Comparison of ENCODE assay signal across 15 cellular contexts in the genomic region with DNA sequence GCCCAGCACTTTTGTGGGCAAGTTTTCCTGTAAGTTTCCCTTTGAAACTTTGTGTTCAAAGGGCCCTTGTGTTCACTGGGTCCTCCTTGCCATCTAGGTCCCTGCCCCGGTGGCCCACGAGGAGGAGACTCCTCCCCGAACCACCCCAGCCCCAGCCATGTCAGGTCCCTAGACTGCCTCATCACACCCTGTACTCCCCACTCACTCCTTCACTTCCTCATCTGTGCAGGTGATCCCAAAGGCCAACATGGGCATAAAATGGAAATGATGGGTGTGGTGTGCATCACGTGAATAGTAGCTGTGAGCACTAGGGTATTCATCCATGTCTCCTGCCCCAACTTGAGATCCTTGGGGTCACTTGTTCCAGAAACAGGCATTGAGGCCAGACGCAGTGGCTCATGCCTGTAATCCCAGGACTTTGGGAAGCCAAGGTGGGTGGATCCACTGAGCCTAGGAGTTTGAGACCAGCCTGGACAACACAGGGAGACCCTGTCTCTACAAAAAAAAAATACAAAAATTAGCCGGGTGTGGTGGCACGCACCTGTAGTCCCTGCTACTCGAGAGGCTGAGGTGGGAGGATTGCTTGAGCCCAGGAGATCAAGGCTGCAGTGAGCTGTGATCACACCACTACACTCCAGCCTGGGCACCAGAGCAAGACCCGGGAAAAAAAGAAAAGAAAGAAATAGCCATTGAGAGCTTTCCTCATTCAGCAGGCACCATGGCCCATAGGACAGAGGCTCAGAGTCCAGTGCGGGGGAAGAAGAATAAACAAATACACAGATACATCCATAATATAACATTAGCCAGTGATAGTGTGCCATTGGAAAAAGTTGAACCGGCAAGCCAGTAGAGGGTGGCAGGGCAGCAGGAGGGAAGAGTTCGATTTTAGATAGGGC.
DNase-seq lines count a peak whose midpoint lies in the region; ATAC-seq and TF ChIP-seq lines count a peak whose summit lies in the region.
"Had no signal": no experiment of that assay in that cellular context is flagged by ENCODE, and none has a peak within 500 bp of the region (broad histone marks: within the 10 kb centered on the region; RNA-seq: fewer than 3 reads in every experiment).

No MANE protein-coding gene starts in this region.

- peak overlapping the region; percentile 71 for H3K27ac ChIP-seq in VCaP
- peak overlapping the region; percentile 66 to 84 (median 74) for H3K27ac ChIP-seq in transverse colon
- H3K27ac ChIP-seq: KMS-11 had no signal

- TF ChIP-seq EP300 in transverse colon (IDR thresholded peaks at IDR 0.05; ENCODE audit: low read depth) = no peak

- DNase-seq in left colon (peak; percentile 40 to 54), mucosa of descending colon (peak; percentile 56 to 80 (median 59)), transverse colon (peak; percentile 52), NCI-H446 treated with DMSO at 0.1 percent for 48 hours (lab: John Stamatoyannopoulos, UW) (no peak)
- DNase-seq: DMS 273 treated with DMSO at 0.1 percent for 48 hours, GDM1, NCI-H524 had no signal

- TF ChIP-seq POLR2A in transverse colon (IDR thresholded peaks at IDR 0.05) = peak; percentile 38

- H3K27me3 ChIP-seq in transverse colon = no peaks in the 10 kb centered on the region
- H3K27me3 ChIP-seq: BE2C had no signal

- TF ChIP-seq CTCF in VCaP (conservative IDR thresholded peaks at IDR 0.05) = no peak
- TF ChIP-seq CTCF in mucosa of descending colon (IDR thresholded peaks at IDR 0.05) = no peak
- no peak for TF ChIP-seq CTCF in transverse colon (IDR thresholded peaks at IDR 0.05)

- H3K9me3 ChIP-seq in mucosa of descending colon = no peaks in the 10 kb centered on the region
- no peaks in the 10 kb centered on the region for H3K9me3 ChIP-seq in transverse colon
- H3K9me3 ChIP-seq: BE2C had no signal

- in situ Hi-C loops in transverse colon (cut with MboI; ENCODE audit: low pct_ligation_motif_present in 1 of 4, low pct_unique_long_range_greater_than_20kb in 1 of 4, low sequenced_read_pairs in 3 of 4) = loop anchor here in 2 of 4 donors (25.0 kb wide), 1 partner anchor 438 kb away; a partner anchor contains a TSS

- 49 to 80% methylated on average over 4 to 12 of the region's 12 CpGs for WGBS in transverse colon (ENCODE audit: low coverage in 1 of 2), 2 donors

- H3K4me3 ChIP-seq in mucosa of descending colon (no peak overlapping the region), transverse colon (no peak overlapping the region)
- H3K4me3 ChIP-seq: GM12878, GM23338 had no signal

- intact Hi-C loops in left colon (cut with DNase I, micrococcal nuclease) = no loop called here
- intact Hi-C loops in mucosa of descending colon (cut with DNase I, micrococcal nuclease) = no loop called here
- intact Hi-C loops in transverse colon (cut with DNase I; ENCODE audit: low total_unique reads) = no loop called here

- H3K36me3 ChIP-seq in mucosa of descending colon (ENCODE audit: low read depth) (no peaks in the 10 kb centered on the region), transverse colon (no peaks in the 10 kb centered on the region)
- H3K36me3 ChIP-seq: BE2C had no signal

- peak; percentile 81 for ATAC-seq in left colon
- peak; percentile 79 for ATAC-seq in mucosa of descending colon
- no peak for ATAC-seq in HG03521 (IDR thresholded peaks at IDR 0.05; ENCODE audit: unreplicated experiment)
- ATAC-seq in GM19351 (IDR thresholded peaks at IDR 0.05; ENCODE audit: unreplicated experiment) = no peak
- ATAC-seq: GM12878, GM23338, HCT116 had no signal

- H3K4me1 ChIP-seq in mucosa of descending colon (ENCODE audit: low read depth) = peaks cover 44% of the 10 kb centered on the region
- peaks cover 12 to 53% (median 41%) of the 10 kb centered on the region in 4 donors for H3K4me1 ChIP-seq in transverse colon

Comparison
In these comparisons a context has a peak if more than half of its experiments do, and no peak if none do; other contexts are left out.
1. ATAC-seq: peak in left colon (single experiment) and mucosa of descending colon (single experiment); none in HG03521 (single experiment) and GM19351 (single experiment).